In genomic region chr7:22174574-22174953, GRCh38 we compare ENCODE assay signal across 17 cellular contexts.
A peak's percentile ranks its signal among the peaks of the same experiment; 100 is the strongest.
DNase-seq lines count a peak whose midpoint lies in the region; ATAC-seq, FAIRE-seq and TF ChIP-seq lines count a peak whose summit lies in the region.
"Had no signal": no experiment of that assay in that cellular context is flagged by ENCODE, and none has a peak within 500 bp of the region (broad histone marks: within the 10 kb centered on the region; RNA-seq: fewer than 3 reads in every experiment).

No MANE protein-coding gene starts in this region.

- no peak for DNase-seq in T-helper 2 cell treated with Interferon-gamma antibody and Interleukin-4, amounts not matched to agents 5 μg/mL and 100 μg/mL, for 36 hours (ENCODE audit: low spot score)
- DNase-seq in T-helper 2 cell: no peak
- DNase-seq in pancreas: no peak
- no peak for DNase-seq in mucosa of descending colon
- DNase-seq in RPMI8226: no peak
- DNase-seq in colonic mucosa: no peak
- DNase-seq: activated CD4-positive, alpha-beta T cell treated with anti-CD3 and anti-CD28 coated beads for 4 hours; hypothalamus; NCI-H187; NCI-H524; upper lobe of right lung had no signal

- peaks cover 12 to 47% (median 37%) of the 10 kb centered on the region in 3 donors for H3K4me1 ChIP-seq in pancreas
- H3K4me1 ChIP-seq in mucosa of descending colon (ENCODE audit: low read depth): no peaks in the 10 kb centered on the region
- H3K4me1 ChIP-seq in colonic mucosa: no peaks in the 10 kb centered on the region
- H3K4me1 ChIP-seq: A549, upper lobe of right lung had no signal

- H3K27me3 ChIP-seq in pancreas (no peaks in the 10 kb centered on the region), colonic mucosa (no peaks in the 10 kb centered on the region)
- H3K27me3 ChIP-seq: ascending aorta, upper lobe of right lung had no signal

- H3K27ac ChIP-seq in pancreas: peak overlapping the region in 3 of 4 donors; percentile 2 to 82 (median 78)
- H3K27ac ChIP-seq in colonic mucosa: no peak overlapping the region
- H3K27ac ChIP-seq: A549, upper lobe of right lung had no signal

- H3K4me3 Mint-ChIP-seq in T-helper 2 cell treated with Interferon-gamma antibody and Interleukin-4, amounts not matched to agents 5 μg/mL and 100 μg/mL, for 36 hours: peak overlapping the region; percentile 66
- peak overlapping the region; percentile 19 for H3K4me3 Mint-ChIP-seq in activated T-helper 17 cell treated with anti-CD3 and anti-CD28 coated beads, Interleukin-2, amount 50 U/mL, for 72 hours
- H3K4me3 Mint-ChIP-seq: CD8-positive, alpha-beta T cell; T-cell had no signal

- H3K36me3 ChIP-seq in pancreas (peaks cover 0 to 3% (median 0%) of the 10 kb centered on the region in 3 donors), mucosa of descending colon (ENCODE audit: low read depth) (no peaks in the 10 kb centered on the region), colonic mucosa (no peaks in the 10 kb centered on the region)
- H3K36me3 ChIP-seq: ascending aorta had no signal

- H3K4me1 Mint-ChIP-seq in T-helper 2 cell treated with Interferon-gamma antibody and Interleukin-4, amounts not matched to agents 5 μg/mL and 100 μg/mL, for 36 hours (ENCODE audit: low read depth): peaks cover 23% of the 10 kb centered on the region
- H3K4me1 Mint-ChIP-seq in activated T-helper 17 cell treated with anti-CD3 and anti-CD28 coated beads, Interleukin-2, amount 50 U/mL, for 72 hours: peaks cover 5% of the 10 kb centered on the region

- FAIRE-seq in pancreas (lab: Jason Lieb, UNC): no peak
- FAIRE-seq: A549 had no signal

- no peak overlapping the region for H3K9ac ChIP-seq in colonic mucosa (ENCODE audit: low read depth in 2 of 2, low read length in 2 of 2)

- H3K27ac Mint-ChIP-seq in T-helper 2 cell treated with Interferon-gamma antibody and Interleukin-4, amounts not matched to agents 5 μg/mL and 100 μg/mL, for 36 hours: peak overlapping the region; percentile 72
- H3K27ac Mint-ChIP-seq in activated T-helper 17 cell treated with anti-CD3 and anti-CD28 coated beads, Interleukin-2, amount 50 U/mL, for 72 hours: peak overlapping the region; percentile 37
- H3K27ac Mint-ChIP-seq: CD8-positive, alpha-beta T cell; T-cell had no signal

- H3K4me3 ChIP-seq in pancreas: no peak overlapping the region
- H3K4me3 ChIP-seq in mucosa of descending colon: no peak overlapping the region
- no peak overlapping the region for H3K4me3 ChIP-seq in colonic mucosa
- H3K4me3 ChIP-seq: A549, ascending aorta, upper lobe of right lung had no signal

- no peaks in the 10 kb centered on the region for H3K9me3 Mint-ChIP-seq in T-helper 2 cell treated with Interferon-gamma antibody and Interleukin-4, amounts not matched to agents 5 μg/mL and 100 μg/mL, for 36 hours
- H3K9me3 Mint-ChIP-seq in activated T-helper 17 cell treated with anti-CD3 and anti-CD28 coated beads, Interleukin-2, amount 50 U/mL, for 72 hours: no peaks in the 10 kb centered on the region
- H3K9me3 Mint-ChIP-seq: CD8-positive, alpha-beta T cell; T-cell had no signal

- peaks cover 9% of the 10 kb centered on the region for H3K27me3 Mint-ChIP-seq in T-helper 2 cell treated with Interferon-gamma antibody and Interleukin-4, amounts not matched to agents 5 μg/mL and 100 μg/mL, for 36 hours (ENCODE audit: low read depth)
- peaks cover 17% of the 10 kb centered on the region for H3K27me3 Mint-ChIP-seq in activated T-helper 17 cell treated with anti-CD3 and anti-CD28 coated beads, Interleukin-2, amount 50 U/mL, for 72 hours

- peak; percentile 22 for ATAC-seq in GM21723 (IDR thresholded peaks at IDR 0.05; ENCODE audit: unreplicated experiment)
- ATAC-seq in activated T-helper 17 cell treated with anti-CD3 and anti-CD28 coated beads, Interleukin-2, amount 50 U/mL, for 72 hours (replicated peaks): no peak
- ATAC-seq in pancreas: no peak
- no peak for ATAC-seq in mucosa of descending colon
- ATAC-seq: A549; CD8-positive, alpha-beta T cell had no signal

- TF ChIP-seq CTCF in pancreas (IDR thresholded peaks at IDR 0.05) (no peak), mucosa of descending colon (IDR thresholded peaks at IDR 0.05) (no peak), colonic mucosa (IDR thresholded peaks at IDR 0.05) (no peak)

- no peaks in the 10 kb centered on the region for H3K9me3 ChIP-seq in pancreas
- no peaks in the 10 kb centered on the region for H3K9me3 ChIP-seq in mucosa of descending colon
- H3K9me3 ChIP-seq in colonic mucosa: no peaks in the 10 kb centered on the region
- H3K9me3 ChIP-seq: A549, ascending aorta, upper lobe of right lung had no signal

- no peaks in the 10 kb centered on the region for H3K36me3 Mint-ChIP-seq in T-helper 2 cell treated with Interferon-gamma antibody and Interleukin-4, amounts not matched to agents 5 μg/mL and 100 μg/mL, for 36 hours (ENCODE audit: low read depth)
- no peaks in the 10 kb centered on the region for H3K36me3 Mint-ChIP-seq in activated T-helper 17 cell treated with anti-CD3 and anti-CD28 coated beads, Interleukin-2, amount 50 U/mL, for 72 hours (ENCODE audit: low read depth)
- H3K36me3 Mint-ChIP-seq: CD8-positive, alpha-beta T cell; T-cell had no signal

- intact Hi-C loops in pancreas (cut with DNase I) (no loop called here), mucosa of descending colon (cut with DNase I, micrococcal nuclease) (no loop called here), colonic mucosa (cut with DNase I) (no loop called here)
